In the genomic region with DNA sequence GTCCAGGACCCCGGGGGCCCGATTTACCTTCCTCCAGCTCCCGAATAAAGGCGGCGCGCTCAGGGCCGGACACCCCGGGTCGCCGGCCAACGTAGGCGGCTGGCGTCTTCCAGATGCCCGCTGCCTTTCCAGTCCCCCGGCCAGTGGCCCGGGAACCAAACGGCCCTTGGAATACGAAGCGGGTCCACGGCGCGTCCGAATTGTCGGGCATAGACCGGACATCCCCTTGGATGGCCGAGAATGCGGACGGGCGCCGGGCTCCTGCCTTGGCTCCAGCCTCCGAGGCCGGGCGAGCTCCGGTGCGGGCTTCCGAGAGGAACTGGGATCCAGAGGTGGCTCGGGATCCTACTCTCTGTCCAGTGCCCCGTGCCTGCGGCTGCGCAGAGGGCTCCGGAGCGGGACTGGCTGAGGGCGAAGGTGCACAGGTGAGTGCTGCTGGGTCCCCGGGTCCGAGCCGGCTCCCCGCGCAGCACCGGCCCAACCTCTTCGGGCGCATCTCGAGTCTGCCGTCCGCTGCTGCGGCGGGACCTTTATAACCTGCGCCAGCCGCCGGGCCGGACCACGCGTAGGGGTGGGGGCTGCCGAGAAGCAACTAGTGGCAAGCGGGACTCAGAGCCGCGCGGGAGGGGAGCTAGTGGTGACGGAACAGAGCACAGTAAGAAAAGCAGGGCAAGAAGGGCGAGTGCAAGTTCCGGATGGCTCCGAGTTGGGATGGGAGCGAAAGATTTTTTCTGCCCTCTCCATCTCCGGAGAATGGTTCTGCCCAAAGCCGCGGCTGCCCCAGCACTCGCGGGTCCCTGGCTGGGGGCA, we compare ENCODE assay signal across 7 cellular contexts. TPM values are rescaled to one million over a fixed set of nuclear protein-coding genes. Genes with fewer than 3 reads are reported as not detected.
DNase-seq lines count a peak whose midpoint lies in the region; FAIRE-seq and TF ChIP-seq lines count a peak whose summit lies in the region.

A gene with protein sequence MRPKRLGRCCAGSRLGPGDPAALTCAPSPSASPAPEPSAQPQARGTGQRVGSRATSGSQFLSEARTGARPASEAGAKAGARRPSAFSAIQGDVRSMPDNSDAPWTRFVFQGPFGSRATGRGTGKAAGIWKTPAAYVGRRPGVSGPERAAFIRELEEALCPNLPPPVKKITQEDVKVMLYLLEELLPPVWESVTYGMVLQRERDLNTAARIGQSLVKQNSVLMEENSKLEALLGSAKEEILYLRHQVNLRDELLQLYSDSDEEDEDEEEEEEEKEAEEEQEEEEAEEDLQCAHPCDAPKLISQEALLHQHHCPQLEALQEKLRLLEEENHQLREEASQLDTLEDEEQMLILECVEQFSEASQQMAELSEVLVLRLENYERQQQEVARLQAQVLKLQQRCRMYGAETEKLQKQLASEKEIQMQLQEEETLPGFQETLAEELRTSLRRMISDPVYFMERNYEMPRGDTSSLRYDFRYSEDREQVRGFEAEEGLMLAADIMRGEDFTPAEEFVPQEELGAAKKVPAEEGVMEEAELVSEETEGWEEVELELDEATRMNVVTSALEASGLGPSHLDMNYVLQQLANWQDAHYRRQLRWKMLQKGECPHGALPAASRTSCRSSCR (minus strand): TSS at position 505 of the 810 bp plus-strand sequence. CDS start 9 bp downstream, at position 496.

- FAIRE-seq in H54 (lab: Jason Lieb, UNC) = no peak

- in situ Hi-C loops in transverse colon (cut with MboI; ENCODE audit: low pct_ligation_motif_present in 1 of 4, low pct_unique_long_range_greater_than_20kb in 1 of 4, low sequenced_read_pairs in 3 of 4) = loop anchor here in 3 of 4 donors (10.0 to 25.0 kb wide), 3 partner anchors 70 to 353 kb away; partner anchors contain the start of gene ZNF385C (in 1 of the 3)

- H3K36me3 ChIP-seq in transverse colon = no peaks in the 10 kb centered on the region

- DNase-seq in H54 (ENCODE audit: insufficient read length, low spot score) (no peak), RPMI8226 (peak; percentile 59), dermis blood vessel endothelial cell (peak; percentile 38), lower leg skin (ENCODE audit: low spot score in 2 of 2) (no peak), transverse colon (no peak), occipital lobe (lab: John Stamatoyannopoulos, UW) (no peak), NCI-H1436 treated with DMSO at 0.1 percent for 48 hours (lab: John Stamatoyannopoulos, UW) (no peak)

- no peaks in the 10 kb centered on the region for H3K9me3 ChIP-seq in transverse colon

- H3K27me3 ChIP-seq in transverse colon = peaks cover 79% of the 10 kb centered on the region

- H3K4me1 ChIP-seq in transverse colon = peaks cover 10 to 25% (median 17%) of the 10 kb centered on the region in 4 donors

- no peak for TF ChIP-seq CTCF in lower leg skin (IDR thresholded peaks at IDR 0.05)
- TF ChIP-seq CTCF in transverse colon (IDR thresholded peaks at IDR 0.05) = no peak

- WGBS in lower leg skin, 2 donors = 0 to 1% methylated on average over 43 to 48 of the region's 77 CpGs
- WGBS in transverse colon (ENCODE audit: low coverage in 1 of 2), 2 donors = 5% methylated on average over 43 of the region's 77 CpGs; no CpG with 5 or more reads in 1 of the 2 donors

- no peak within 1 kb of the TSS for H3K27ac ChIP-seq in transverse colon

- TF ChIP-seq POLR2A in H54 (IDR thresholded peaks at IDR 0.05; ENCODE audit: low read depth, low read length) = peak; percentile 95
- TF ChIP-seq POLR2A in lower leg skin (IDR thresholded peaks at IDR 0.05) = no peak
- peak; percentile 47 for TF ChIP-seq POLR2A in transverse colon (IDR thresholded peaks at IDR 0.05)

- peak within 1 kb of the TSS; percentile 8 for H3K4me3 ChIP-seq in lower leg skin (ENCODE audit: low read depth, poor library complexity, severe bottlenecking)
- H3K4me3 ChIP-seq in transverse colon = peak within 1 kb of the TSS; percentile 4 to 48 (median 27)

- no peak for TF ChIP-seq EP300 in transverse colon (IDR thresholded peaks at IDR 0.05; ENCODE audit: low read depth)

- intact Hi-C loops in lower leg skin (cut with DNase I; ENCODE audit: low total_unique reads) = no loop called here
- intact Hi-C loops in transverse colon (cut with DNase I; ENCODE audit: low total_unique reads) = loop anchor here (10.0 kb wide), 1 partner anchor 150 kb away; no protein-coding TSS in a partner anchor

RNA-seq across cellular contexts. Expression of the gene that starts here (rescaled TPM):
- total RNA-seq in dermis blood vessel endothelial cell (0.23 and 0.68 TPM in 2 replicates), lower leg skin (1 to 10 TPM in 2 of 4 donors, under 1 TPM in 2; 0.75 to 1.8 (median 1.1) TPM), transverse colon (under 1 TPM in 2 of 4 donors, not detected in 2; 0.55 to 0.79 TPM), occipital lobe (0.16 TPM)

Comparison
In these comparisons a context has a peak if more than half of its experiments do, and no peak if none do; other contexts are left out.
1. Peak in DNase-seq in dermis blood vessel endothelial cell; RNA of the gene not detected or under 1 TPM.
2. POLR2A ChIP-seq: peak in H54 (single experiment) and transverse colon (single experiment); none in lower leg skin (0 of 2).